Comparison of ENCODE assay signal across 29 cellular contexts in the genomic region with DNA sequence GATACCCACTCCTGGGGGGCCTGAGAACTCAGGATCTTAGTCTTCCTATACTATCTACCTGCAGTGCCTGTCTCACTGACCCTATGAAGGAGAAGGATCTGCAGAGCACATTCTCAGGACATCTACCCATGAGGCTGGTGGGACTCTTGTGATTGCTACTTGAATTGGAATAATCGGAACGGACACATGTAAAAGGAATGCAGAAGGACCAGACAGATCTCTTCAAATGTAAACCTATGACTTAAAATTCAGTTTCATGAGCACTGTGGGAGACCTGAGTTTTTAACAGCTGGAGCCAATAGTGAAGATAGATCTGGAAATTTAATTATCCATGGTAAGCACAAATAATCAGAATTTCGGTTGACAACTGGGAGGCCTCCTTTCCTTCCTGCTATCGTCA.
"Had no signal": no experiment of that assay in that cellular context is flagged by ENCODE, and none has a peak within 500 bp of the region (broad histone marks: within the 10 kb centered on the region; RNA-seq: fewer than 3 reads in every experiment).

No MANE protein-coding gene starts in this region.

- ATAC-seq: activated CD4-positive, alpha-beta T cell treated with anti-CD3 and anti-CD28 coated beads for 36 hours; activated T-cell treated with anti-CD3 and anti-CD28 coated beads, Interleukin-2, amount 50 U/mL, for 72 hours; effector memory CD8-positive, alpha-beta T cell; gastroesophageal sphincter; heart right ventricle had no signal

- H3K27me3 ChIP-seq: brain microvascular endothelial cell, esophagus squamous epithelium, gastroesophageal sphincter, heart right ventricle had no signal

- DNase-seq: activated CD4-positive, alpha-beta memory T cell treated with anti-CD3 and anti-CD28 coated beads, Interleukin-2, amount 10 ng/mL, durations not matched to agents 7 days and 5 days; activated CD4-positive, alpha-beta T cell treated with anti-CD3 and anti-CD28 coated beads for 36 hours; activated CD4-positive, alpha-beta T cell treated with anti-CD3 and anti-CD28 coated beads, Interleukin-2, amount 10 ng/mL, durations not matched to agents 7 days and 5 days; activated CD4-positive, alpha-beta T cell treated with anti-CD3 and anti-CD28 coated beads, Interleukin-2, amount 50 U/mL, for 4 hours; activated CD4-positive, CD25-positive, alpha-beta regulatory T cell; activated CD4-positive, CD25-positive, alpha-beta regulatory T cell treated with anti-CD3 and anti-CD28 coated beads, Interleukin-2, amount 50 U/mL, for 72 hours; activated CD8-positive, alpha-beta memory T cell treated with anti-CD3 and anti-CD28 coated beads, Interleukin-2, amount 50 U/mL, for 48 hours; activated gamma-delta T cell treated with Interleukin-2 at 50 U/mL for 16 hours; activated naive CD4-positive, alpha-beta T cell treated with anti-CD3 and anti-CD28 coated beads, Interleukin-2, amount 50 U/mL, for 16 hours; activated naive CD4-positive, alpha-beta T cell treated with Interleukin-2 at 50 U/mL for 16 hours; activated T-cell treated with anti-CD3 and anti-CD28 coated beads for 4 hours; activated T-cell treated with anti-CD3 and anti-CD28 coated beads, Interleukin-2, amount 50 U/mL, for 24 hours; activated T-cell treated with anti-CD3 and anti-CD28 coated beads, Interleukin-2, amount 50 U/mL, for 72 hours; amniotic stem cell; anterior cingulate cortex; brain microvascular endothelial cell; caudate nucleus; cortex of kidney; dermis blood vessel endothelial cell; effector CD4-positive, alpha-beta T cell; effector memory CD8-positive, alpha-beta T cell; esophagus squamous epithelium; foreskin melanocyte; heart right ventricle; T-helper 2 cell had no signal

- H3K27ac ChIP-seq: brain microvascular endothelial cell, epithelial cell of prostate, esophagus squamous epithelium, gastroesophageal sphincter, heart right ventricle had no signal

- H3K4me3 ChIP-seq: esophagus squamous epithelium, gastroesophageal sphincter, heart right ventricle had no signal

- H3K4me1 ChIP-seq: esophagus squamous epithelium, gastroesophageal sphincter, heart right ventricle had no signal

- H3K36me3 ChIP-seq: brain microvascular endothelial cell, esophagus squamous epithelium, gastroesophageal sphincter, heart right ventricle had no signal

- FAIRE-seq: astrocyte, colon had no signal
